ENCODE assay signal across 8 cellular contexts in genomic region chr19:39480337-39481228, GRCh38. TPM values are rescaled to one million over a fixed set of nuclear protein-coding genes. Genes with fewer than 3 reads are reported as not detected.
A peak's percentile ranks its signal among the peaks of the same experiment; 100 is the strongest.
DNase-seq lines count a peak whose midpoint lies in the region; ATAC-seq lines count a peak whose summit lies in the region.

TSS of gene TIMM50 (plus strand) at chr19:39480838. CDS start at chr19:39480854, 16 bp downstream.

- peak within 1 kb of the TSS; percentile 92 for H3K4me3 Mint-ChIP-seq in natural killer cell treated with Interleukin-12 subunit alpha and Interleukin-12 subunit beta and Interleukin-15 and Interleukin-18, amount 100 ng/mL, for 72 hours

- H3K4me1 Mint-ChIP-seq in natural killer cell treated with Interleukin-12 subunit alpha and Interleukin-12 subunit beta and Interleukin-15 and Interleukin-18, amount 100 ng/mL, for 72 hours (ENCODE audit: low read depth in 2 of 2): peaks cover 23% of the 10 kb centered on the region in 2 donors

- no peaks in the 10 kb centered on the region for H3K36me3 Mint-ChIP-seq in natural killer cell treated with Interleukin-12 subunit alpha and Interleukin-12 subunit beta and Interleukin-15 and Interleukin-18, amount 100 ng/mL, for 72 hours

- peak within 1 kb of the TSS; percentile 76 to 95 for H3K27ac Mint-ChIP-seq in natural killer cell treated with Interleukin-12 subunit alpha and Interleukin-12 subunit beta and Interleukin-15 and Interleukin-18, amount 100 ng/mL, for 72 hours

- no peaks in the 10 kb centered on the region for H3K9me3 Mint-ChIP-seq in natural killer cell treated with Interleukin-12 subunit alpha and Interleukin-12 subunit beta and Interleukin-15 and Interleukin-18, amount 100 ng/mL, for 72 hours

- H3K36me3 ChIP-seq in H7 (replicated peaks; ENCODE audit: control insufficient read depth, insufficient read depth, low read length): peaks cover 13% of the 10 kb centered on the region
- H3K36me3 ChIP-seq in MG63: peaks cover 54% of the 10 kb centered on the region

- H3K9me3 ChIP-seq in MG63: no peaks in the 10 kb centered on the region

- H3K4me3 ChIP-seq in H7 (ENCODE audit: insufficient read depth, low read depth, low read length): peak within 1 kb of the TSS; percentile 99
- peak within 1 kb of the TSS; percentile 100 for H3K4me3 ChIP-seq in MG63

- H3K27me3 ChIP-seq in H7 (ENCODE audit: control insufficient read depth, insufficient read depth, low read length) (no peaks in the 10 kb centered on the region), MG63 (no peaks in the 10 kb centered on the region)

- peak; percentile 98 to 99 for ATAC-seq in natural killer cell treated with Interleukin-12 subunit alpha and Interleukin-12 subunit beta and Interleukin-15 and Interleukin-18, amount 100 ng/mL, for 72 hours

- peak; percentile 97 for DNase-seq in EL
- DNase-seq in H7: peak; percentile 98
- DNase-seq in MG63: peak; percentile 98
- peak; percentile 99 to 100 for DNase-seq in SHP77 (lab: John Stamatoyannopoulos, UW)
- peak; percentile 97 for DNase-seq in activated T-helper 9 cell treated with anti-CD3 and anti-CD28 coated beads, Interleukin-2, amount 50 U/mL, for 16 hours (ENCODE audit: low read depth)
- DNase-seq in fibroblast of peridontal ligament (ENCODE audit: extremely low read depth): peak; percentile 85
- peak; percentile 98 for DNase-seq in natural killer cell treated with Interleukin-12 subunit alpha and Interleukin-12 subunit beta and Interleukin-15 and Interleukin-18, amount 100 ng/mL, for 72 hours (ENCODE audit: low spot score)
- DNase-seq in stimulated activated naive CD4-positive, alpha-beta T cell treated with Interleukin-2 at 50 U/mL for 16 hours (lab: John Stamatoyannopoulos, UW): peak; percentile 97

- no peaks in the 10 kb centered on the region for H3K27me3 Mint-ChIP-seq in natural killer cell treated with Interleukin-12 subunit alpha and Interleukin-12 subunit beta and Interleukin-15 and Interleukin-18, amount 100 ng/mL, for 72 hours

RNA-seq across cellular contexts. Expression of gene TIMM50, which starts in this region (rescaled TPM):
- total RNA-seq in H7 (2014; rRNA removed; shearing (Covaris generic)): 134 and 161 TPM in 2 replicates
- total RNA-seq in MG63 (2014; rRNA removed; shearing (Covaris generic); ENCODE audit: low replicate concordance): 166 and 218 TPM in 2 replicates
- total RNA-seq in natural killer cell treated with Interleukin-12 subunit alpha and Interleukin-12 subunit beta and Interleukin-15 and Interleukin-18, amount 100 ng/mL, for 72 hours: 100 to 1,000 TPM in 1 of 2 donors, 10 to 100 TPM in 1; 74.0 to 133 TPM

Comparison
In these comparisons a context has a peak if more than half of its experiments do, and no peak if none do; other contexts are left out.
1. Peak in every context shown above with its lines: DNase-seq, ATAC-seq and H3K4me3 ChIP-seq.